In the genomic region with DNA sequence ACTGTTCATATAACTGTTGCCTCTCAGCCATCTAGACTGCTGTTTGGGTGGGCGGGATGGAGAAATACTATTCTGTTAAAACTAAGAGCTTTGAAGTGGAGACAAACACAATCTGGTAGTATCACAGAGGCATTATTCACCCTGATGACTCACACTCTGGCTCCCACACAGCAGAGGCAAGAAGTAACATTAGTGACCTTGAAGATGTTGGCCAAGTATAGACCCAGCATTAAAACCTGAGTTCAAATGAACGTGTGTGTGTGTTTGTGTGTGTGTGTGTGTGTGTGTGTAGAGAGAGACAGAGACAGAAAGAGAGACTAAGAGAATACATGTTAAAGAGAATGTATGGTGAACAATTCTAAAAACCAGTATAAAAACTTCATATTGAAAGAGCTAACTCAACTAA, we compare ENCODE assay signal across 8 cellular contexts. TPM values are rescaled to one million over a fixed set of nuclear protein-coding genes. Genes with fewer than 3 reads are reported as not detected.
A peak's percentile ranks its signal among the peaks of the same experiment; 100 is the strongest.
DNase-seq lines count a peak whose midpoint lies in the region; ATAC-seq and TF ChIP-seq lines count a peak whose summit lies in the region.

No MANE protein-coding gene starts in this region.

- H3K36me3 ChIP-seq in RWPE2 (ENCODE audit: low read depth) (no peaks in the 10 kb centered on the region), BE2C (no peaks in the 10 kb centered on the region)

- peak overlapping the region; percentile 100 for H3K27ac Mint-ChIP-seq in activated naive CD8-positive, alpha-beta T cell
- H3K27ac Mint-ChIP-seq in progenitor cell of endocrine pancreas, result no peak overlapping the region

- H3K27ac ChIP-seq in RWPE2 (ENCODE audit: poor library complexity, severe bottlenecking), result no peak overlapping the region

- peaks cover 84% of the 10 kb centered on the region for H3K4me1 Mint-ChIP-seq in activated naive CD8-positive, alpha-beta T cell (ENCODE audit: low read depth)
- H3K4me1 Mint-ChIP-seq in progenitor cell of endocrine pancreas (ENCODE audit: low read depth), result no peaks in the 10 kb centered on the region

- no peaks in the 10 kb centered on the region for H3K27me3 ChIP-seq in RWPE2 (ENCODE audit: insufficient read depth, poor library complexity, severe bottlenecking)
- no peaks in the 10 kb centered on the region for H3K27me3 ChIP-seq in BE2C

- H3K4me3 ChIP-seq in RWPE2 (ENCODE audit: severe bottlenecking) (no peak overlapping the region), BE2C (ENCODE audit: low read depth, low read length) (no peak overlapping the region)

- H3K4me3 Mint-ChIP-seq in activated naive CD8-positive, alpha-beta T cell, result peak overlapping the region; percentile 90
- H3K4me3 Mint-ChIP-seq in progenitor cell of endocrine pancreas (ENCODE audit: low read depth), result no peak overlapping the region

- ATAC-seq in GM19351 (IDR thresholded peaks at IDR 0.05; ENCODE audit: unreplicated experiment) (peak; percentile 34), RWPE2 (ENCODE audit: low read depth) (peak; percentile 89), HG03432 (IDR thresholded peaks at IDR 0.05; ENCODE audit: unreplicated experiment) (no peak), GM18505 (IDR thresholded peaks at IDR 0.05; ENCODE audit: unreplicated experiment) (no peak)

- H3K9me3 ChIP-seq in RWPE2 (ENCODE audit: severe bottlenecking) (no peaks in the 10 kb centered on the region), BE2C (no peaks in the 10 kb centered on the region)

- H3K36me3 Mint-ChIP-seq in activated naive CD8-positive, alpha-beta T cell, result peaks cover 3% of the 10 kb centered on the region
- H3K36me3 Mint-ChIP-seq in progenitor cell of endocrine pancreas (ENCODE audit: insufficient read depth), result no peaks in the 10 kb centered on the region

- no peak for TF ChIP-seq POLR2A in GM18505 (IDR thresholded peaks at IDR 0.05; ENCODE audit: borderline replicate concordance, extremely low read depth, insufficient read depth, insufficient read length)

- TF ChIP-seq CTCF in RWPE2 (IDR thresholded peaks at IDR 0.05; ENCODE audit: poor library complexity, severe bottlenecking) (no peak), BE2C (IDR thresholded peaks at IDR 0.05; ENCODE audit: low read depth, low read length) (no peak), progenitor cell of endocrine pancreas (IDR thresholded peaks at IDR 0.05; ENCODE audit: unreplicated experiment) (no peak)

- no peaks in the 10 kb centered on the region for H3K27me3 Mint-ChIP-seq in activated naive CD8-positive, alpha-beta T cell
- peaks cover under 1% of the 10 kb centered on the region for H3K27me3 Mint-ChIP-seq in progenitor cell of endocrine pancreas

- H3K9me3 Mint-ChIP-seq in activated naive CD8-positive, alpha-beta T cell (ENCODE audit: low read depth), result peaks cover 4% of the 10 kb centered on the region
- no peaks in the 10 kb centered on the region for H3K9me3 Mint-ChIP-seq in progenitor cell of endocrine pancreas (ENCODE audit: low read depth)

- DNase-seq in RWPE2 (ENCODE audit: low spot score), result no peak
- DNase-seq in mucosa of gallbladder (ENCODE audit: low spot score), result peak; percentile 66
- no peak for DNase-seq in BE2C
- DNase-seq in progenitor cell of endocrine pancreas (ENCODE audit: low spot score, unreplicated experiment), result no peak

- H3K4me1 ChIP-seq in RWPE2 (ENCODE audit: insufficient read depth, poor library complexity, severe bottlenecking) (peaks cover 13% of the 10 kb centered on the region), BE2C (no peaks in the 10 kb centered on the region)

RNA-seq across cellular contexts. Expression of a gene that starts 22.5 kb away (rescaled TPM):
- 47.6 TPM for total RNA-seq in mucosa of gallbladder
- polyA plus RNA-seq in BE2C (2012; ENCODE audit: insufficient read depth, insufficient read length, low read depth), result 8.5 TPM
- 23.7 and 24.3 TPM in 2 replicates for total RNA-seq in progenitor cell of endocrine pancreas

Comparison
In these comparisons a context has a peak if more than half of its experiments do, and no peak if none do; other contexts are left out.
1. ATAC-seq: peak in GM19351 (single experiment) and RWPE2 (single experiment); none in HG03432 (single experiment) and GM18505 (single experiment).